17 cellular contexts compared by ENCODE assay signal in the genomic region with DNA sequence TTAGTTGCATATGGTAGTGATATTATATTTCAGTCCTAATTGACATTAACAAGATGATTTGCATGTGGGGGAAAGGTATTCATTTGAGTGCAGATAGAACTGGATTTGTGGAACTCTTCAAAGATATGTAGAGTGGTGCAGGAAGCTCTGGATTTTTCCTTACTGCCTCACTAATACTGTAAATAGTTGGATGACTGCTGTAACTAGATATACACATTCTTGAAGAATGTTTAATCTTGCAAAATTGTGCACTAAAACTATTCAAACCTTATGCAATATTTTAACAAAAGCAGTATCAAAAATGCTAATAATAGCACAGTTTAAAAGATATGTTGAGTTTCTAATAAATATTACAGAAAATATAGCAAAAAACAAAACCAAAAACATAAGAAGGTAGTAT. TPM values are rescaled to one million over a fixed set of nuclear protein-coding genes. Genes with fewer than 3 reads are reported as not detected.
DNase-seq lines count a peak whose midpoint lies in the region; ATAC-seq and TF ChIP-seq lines count a peak whose summit lies in the region.
"Had no signal": no experiment of that assay in that cellular context is flagged by ENCODE, and none has a peak within 500 bp of the region (broad histone marks: within the 10 kb centered on the region; RNA-seq: fewer than 3 reads in every experiment).

No MANE protein-coding gene starts in this region.

- CTCF ChIA-PET in AG04450 (lab: Charles Lee), result interaction anchor here (0.7 to 1.5 kb wide), 3 partner anchors 84 to 661 kb away, joined by 3 read pairs; no protein-coding TSS in a partner anchor

- H3K4me1 ChIP-seq in GM23248 (ENCODE audit: insufficient read depth) (peaks cover 29% of the 10 kb centered on the region), adipocyte (ENCODE audit: control insufficient read depth, insufficient read depth, low read length) (no peaks in the 10 kb centered on the region)
- H3K4me1 ChIP-seq: SJSA1 had no signal

- H4K20me1 ChIP-seq in GM23248 (ENCODE audit: insufficient read depth), result no peaks in the 10 kb centered on the region

- peak overlapping the region; percentile 10 for H3K4me2 ChIP-seq in GM23248 (ENCODE audit: unreplicated experiment)

- H2AFZ ChIP-seq in GM23248, result no peak overlapping the region

- H3K36me3 ChIP-seq in GM23248 (ENCODE audit: low read depth) (no peaks in the 10 kb centered on the region), adipocyte (ENCODE audit: control insufficient read depth, insufficient read depth, low read length, severe bottlenecking) (no peaks in the 10 kb centered on the region)
- H3K36me3 ChIP-seq: SJSA1 had no signal

- in situ Hi-C loops in GM23248 (cut with MboI), result no loop called here

- ATAC-seq in GM21723 (IDR thresholded peaks at IDR 0.05; ENCODE audit: unreplicated experiment) (no peak), GM21447 (IDR thresholded peaks at IDR 0.05; ENCODE audit: unreplicated experiment) (no peak)

- H3K9ac ChIP-seq in GM23248, result no peak overlapping the region
- no peak overlapping the region for H3K9ac ChIP-seq in adipocyte (ENCODE audit: low read length)

- H3K27me3 ChIP-seq in AG04450 (ENCODE audit: control insufficient read depth, insufficient read depth, low read length) (no peaks in the 10 kb centered on the region), GM23248 (replicated peaks; ENCODE audit: insufficient read depth) (no peaks in the 10 kb centered on the region), adipocyte (replicated peaks; ENCODE audit: control insufficient read depth, insufficient read depth, low read length) (no peaks in the 10 kb centered on the region)
- H3K27me3 ChIP-seq: SJSA1 had no signal

- no peaks in the 10 kb centered on the region for H3K9me2 ChIP-seq in GM23248 (ENCODE audit: insufficient read depth)

- POLR2A ChIA-PET in AG04450 (lab: Yijun Ruan, JAX), result no interaction called here

- no peak overlapping the region for H3K27ac ChIP-seq in AG04450 (ENCODE audit: low read depth, low read length)
- H3K27ac ChIP-seq in GM23248, result no peak overlapping the region
- H3K27ac ChIP-seq: 22Rv1, C4-2B, SJSA1 had no signal

- no peaks in the 10 kb centered on the region for H3K79me2 ChIP-seq in GM23248 (ENCODE audit: insufficient read depth)

- peak; percentile 13 for DNase-seq in AG04450 (ENCODE audit: low read depth, low spot score)
- DNase-seq in GM23248, result peak; percentile 61
- DNase-seq in adipocyte (ENCODE audit: low read depth), result peak; percentile 34
- peak; percentile 19 for DNase-seq in fibroblast of villous mesenchyme (ENCODE audit: low read depth)
- no peak for DNase-seq in dermis blood vessel endothelial cell
- DNase-seq in activated CD4-positive, alpha-beta T cell treated with anti-CD3 and anti-CD28 coated beads for 1 hour, result no peak
- DNase-seq: DND-41, GF-D8, MV-4-11, NCI-H1417, NCI-H1930, NCI-H2171 had no signal

- TF ChIP-seq CTCF in AG04450 (IDR thresholded peaks at IDR 0.05; ENCODE audit: low read depth, low read length) (no peak), fibroblast of villous mesenchyme (IDR thresholded peaks at IDR 0.05; ENCODE audit: insufficient read depth, low read depth, low read length) (no peak)

- H3K4me3 ChIP-seq in AG04450 (ENCODE audit: low read depth, low read length), result no peak overlapping the region
- H3K4me3 ChIP-seq in GM23248, result no peak overlapping the region
- no peak overlapping the region for H3K4me3 ChIP-seq in adipocyte (ENCODE audit: low read length)
- no peak overlapping the region for H3K4me3 ChIP-seq in fibroblast of villous mesenchyme (ENCODE audit: low read depth, low read length)
- H3K4me3 ChIP-seq: SJSA1 had no signal

- H3K9me3 ChIP-seq in AG04450 (ENCODE audit: control insufficient read depth, insufficient read depth, low read length), result peaks cover 2% of the 10 kb centered on the region; the same call in 1 of the 2 replicates
- no peaks in the 10 kb centered on the region for H3K9me3 ChIP-seq in GM23248 (ENCODE audit: low read depth)
- H3K9me3 ChIP-seq in adipocyte (ENCODE audit: control insufficient read depth, low read length), result no peaks in the 10 kb centered on the region
- H3K9me3 ChIP-seq: SJSA1 had no signal

- H3F3A ChIP-seq in GM23248 (ENCODE audit: insufficient read depth), result peaks cover 15% of the 10 kb centered on the region; the same call in 1 of the 2 replicates

RNA-seq across cellular contexts. Expression of gene ATF7IP, which starts 43.1 kb away (rescaled TPM):
- 24.8 and 26.6 TPM in 2 replicates for polyA plus RNA-seq in AG04450 (2011; rRNA removed)
- 66.2 and 70.5 TPM in 2 replicates for polyA minus RNA-seq in AG04450 (2011; rRNA and poly(A)+ RNA removed)
- total RNA-seq in GM23248 (2014; rRNA removed; shearing (Covaris generic)), result 14.3 and 17.7 TPM in 2 replicates
- 24.3 and 24.9 TPM in 2 replicates for polyA plus RNA-seq in GM23248 (2016; fragmentation: Nextera tagmentation; extraction: Ambion mirVana)
- total RNA-seq in fibroblast of villous mesenchyme, result 23.8 and 33.2 TPM in 2 replicates
- 32.3 and 36.8 TPM in 2 replicates for total RNA-seq in dermis blood vessel endothelial cell

Comparison
In these comparisons a context has a peak if more than half of its experiments do, and no peak if none do; other contexts are left out.
1. DNase-seq: peak in AG04450 (single experiment), GM23248 (single experiment), adipocyte (single experiment) and fibroblast of villous mesenchyme (single experiment); none in dermis blood vessel endothelial cell (single experiment) and activated CD4-positive, alpha-beta T cell treated with anti-CD3 and anti-CD28 coated beads for 1 hour (single experiment).